ENCODE assay signal across 15 cellular contexts in genomic region chrX:19552793-19553192, GRCh38. TPM values are rescaled to one million over a fixed set of nuclear protein-coding genes. Genes with fewer than 3 reads are reported as not detected.
DNase-seq lines count a peak whose midpoint lies in the region; ATAC-seq and TF ChIP-seq lines count a peak whose summit lies in the region.
"Had no signal": no experiment of that assay in that cellular context is flagged by ENCODE, and none has a peak within 500 bp of the region (broad histone marks: within the 10 kb centered on the region; RNA-seq: fewer than 3 reads in every experiment).

No MANE protein-coding gene starts in this region.

- TF ChIP-seq CTCF in natural killer cell (IDR thresholded peaks at IDR 0.05): no peak

- POLR2A ChIA-PET in activated CD4-positive, alpha-beta memory T cell treated with anti-CD3 and anti-CD28 coated beads for 36 hours (lab: Charles Lee): no interaction called here
- POLR2A ChIA-PET in activated CD4-positive, alpha-beta memory T cell treated with anti-CD3 and anti-CD28 coated beads, Interleukin-2, amount 10 ng/mL, durations not matched to agents 7 days and 5 days (lab: Charles Lee): no interaction called here

- no peak overlapping the region for H3K4me3 Mint-ChIP-seq in activated CD4-positive, alpha-beta memory T cell treated with anti-CD3 and anti-CD28 coated beads for 36 hours
- H3K4me3 Mint-ChIP-seq in activated CD4-positive, alpha-beta memory T cell treated with anti-CD3 and anti-CD28 coated beads, Interleukin-2, amount 10 ng/mL, durations not matched to agents 7 days and 5 days: no peak overlapping the region
- no peak overlapping the region for H3K4me3 Mint-ChIP-seq in natural killer cell treated with Interleukin-12 subunit alpha and Interleukin-12 subunit beta and Interleukin-15 and Interleukin-18, amount 100 ng/mL, for 72 hours
- no peak overlapping the region for H3K4me3 Mint-ChIP-seq in natural killer cell
- H3K4me3 Mint-ChIP-seq in activated naive CD8-positive, alpha-beta T cell treated with anti-CD3 and anti-CD28 coated beads, Interleukin-2, amount 50 U/mL, for 24 hours: no peak overlapping the region
- H3K4me3 Mint-ChIP-seq: CD4-positive, CD25-positive, alpha-beta regulatory T cell; H9; IgD-negative memory B cell had no signal

- H3K4me1 Mint-ChIP-seq in activated CD4-positive, alpha-beta memory T cell treated with anti-CD3 and anti-CD28 coated beads for 36 hours (ENCODE audit: low read depth): peaks cover 76% of the 10 kb centered on the region
- H3K4me1 Mint-ChIP-seq in activated CD4-positive, alpha-beta memory T cell treated with anti-CD3 and anti-CD28 coated beads, Interleukin-2, amount 10 ng/mL, durations not matched to agents 7 days and 5 days: peaks cover 53% of the 10 kb centered on the region
- H3K4me1 Mint-ChIP-seq in natural killer cell treated with Interleukin-12 subunit alpha and Interleukin-12 subunit beta and Interleukin-15 and Interleukin-18, amount 100 ng/mL, for 72 hours (ENCODE audit: low read depth in 2 of 2): peaks cover 29 to 30% of the 10 kb centered on the region in 2 donors
- H3K4me1 Mint-ChIP-seq in natural killer cell: peaks cover 16 to 18% of the 10 kb centered on the region in 2 donors
- peaks cover 68% of the 10 kb centered on the region for H3K4me1 Mint-ChIP-seq in activated naive CD8-positive, alpha-beta T cell treated with anti-CD3 and anti-CD28 coated beads, Interleukin-2, amount 50 U/mL, for 24 hours
- H3K4me1 Mint-ChIP-seq: H9 had no signal

- CTCF ChIA-PET in activated CD4-positive, alpha-beta memory T cell treated with anti-CD3 and anti-CD28 coated beads for 36 hours (lab: Charles Lee): interaction anchor here (1.2 kb wide), 1 partner anchor 13 kb away, joined by 4 read pairs; no protein-coding TSS in a partner anchor
- CTCF ChIA-PET in activated CD4-positive, alpha-beta memory T cell treated with anti-CD3 and anti-CD28 coated beads, Interleukin-2, amount 10 ng/mL, durations not matched to agents 7 days and 5 days (lab: Charles Lee): no interaction called here

- ATAC-seq in natural killer cell treated with Interleukin-12 subunit alpha and Interleukin-12 subunit beta and Interleukin-15 and Interleukin-18, amount 100 ng/mL, for 72 hours: no peak
- ATAC-seq in natural killer cell: no peak
- ATAC-seq in activated naive CD8-positive, alpha-beta T cell treated with anti-CD3 and anti-CD28 coated beads, Interleukin-2, amount 50 U/mL, for 24 hours: no peak
- no peak for ATAC-seq in HG03139 (IDR thresholded peaks at IDR 0.05; ENCODE audit: unreplicated experiment)

- H3K27ac Mint-ChIP-seq in activated CD4-positive, alpha-beta memory T cell treated with anti-CD3 and anti-CD28 coated beads for 36 hours: peak overlapping the region; percentile 45
- no peak overlapping the region for H3K27ac Mint-ChIP-seq in activated CD4-positive, alpha-beta memory T cell treated with anti-CD3 and anti-CD28 coated beads, Interleukin-2, amount 10 ng/mL, durations not matched to agents 7 days and 5 days
- H3K27ac Mint-ChIP-seq in natural killer cell treated with Interleukin-12 subunit alpha and Interleukin-12 subunit beta and Interleukin-15 and Interleukin-18, amount 100 ng/mL, for 72 hours: peak overlapping the region; percentile 53 to 75
- no peak overlapping the region for H3K27ac Mint-ChIP-seq in natural killer cell
- peak overlapping the region; percentile 70 for H3K27ac Mint-ChIP-seq in activated naive CD8-positive, alpha-beta T cell treated with anti-CD3 and anti-CD28 coated beads, Interleukin-2, amount 50 U/mL, for 24 hours
- H3K27ac Mint-ChIP-seq: H9 had no signal

- no peak for DNase-seq in activated CD4-positive, alpha-beta memory T cell treated with anti-CD3 and anti-CD28 coated beads for 36 hours
- no peak for DNase-seq in activated CD4-positive, alpha-beta memory T cell treated with anti-CD3 and anti-CD28 coated beads, Interleukin-2, amount 10 ng/mL, durations not matched to agents 7 days and 5 days
- no peak for DNase-seq in natural killer cell treated with Interleukin-12 subunit alpha and Interleukin-12 subunit beta and Interleukin-15 and Interleukin-18, amount 100 ng/mL, for 72 hours (ENCODE audit: low spot score)
- DNase-seq in natural killer cell (no peak), germinal center (ENCODE audit: low spot score) (no peak)
- DNase-seq in activated naive CD8-positive, alpha-beta T cell treated with anti-CD3 and anti-CD28 coated beads, Interleukin-2, amount 50 U/mL, for 24 hours: no peak
- DNase-seq: ACHN; CD4-positive, CD25-positive, alpha-beta regulatory T cell; COR-L47; DND-41; GDM1; GOT3; H9 had no signal

- intact Hi-C loops in activated CD4-positive, alpha-beta memory T cell treated with anti-CD3 and anti-CD28 coated beads for 36 hours (cut with micrococcal nuclease): loop anchor here (5.0 kb wide), 1 partner anchor 295 kb away; no protein-coding TSS in a partner anchor
- intact Hi-C loops in natural killer cell (cut with micrococcal nuclease): no loop called here

- H3K36me3 Mint-ChIP-seq in activated CD4-positive, alpha-beta memory T cell treated with anti-CD3 and anti-CD28 coated beads for 36 hours: peaks cover 17% of the 10 kb centered on the region
- peaks cover 25% of the 10 kb centered on the region for H3K36me3 Mint-ChIP-seq in activated CD4-positive, alpha-beta memory T cell treated with anti-CD3 and anti-CD28 coated beads, Interleukin-2, amount 10 ng/mL, durations not matched to agents 7 days and 5 days (ENCODE audit: low read depth)
- H3K36me3 Mint-ChIP-seq in natural killer cell treated with Interleukin-12 subunit alpha and Interleukin-12 subunit beta and Interleukin-15 and Interleukin-18, amount 100 ng/mL, for 72 hours: peaks cover 11% of the 10 kb centered on the region
- peaks cover 8% of the 10 kb centered on the region for H3K36me3 Mint-ChIP-seq in natural killer cell
- peaks cover 23% of the 10 kb centered on the region for H3K36me3 Mint-ChIP-seq in activated naive CD8-positive, alpha-beta T cell treated with anti-CD3 and anti-CD28 coated beads, Interleukin-2, amount 50 U/mL, for 24 hours (ENCODE audit: low read depth)

- no peaks in the 10 kb centered on the region for H3K27me3 Mint-ChIP-seq in activated CD4-positive, alpha-beta memory T cell treated with anti-CD3 and anti-CD28 coated beads for 36 hours
- no peaks in the 10 kb centered on the region for H3K27me3 Mint-ChIP-seq in activated CD4-positive, alpha-beta memory T cell treated with anti-CD3 and anti-CD28 coated beads, Interleukin-2, amount 10 ng/mL, durations not matched to agents 7 days and 5 days
- peaks cover 0 to 5% of the 10 kb centered on the region in 2 donors for H3K27me3 Mint-ChIP-seq in natural killer cell treated with Interleukin-12 subunit alpha and Interleukin-12 subunit beta and Interleukin-15 and Interleukin-18, amount 100 ng/mL, for 72 hours
- H3K27me3 Mint-ChIP-seq in natural killer cell (ENCODE audit: low read depth in 2 of 2): peaks cover 0 to 5% of the 10 kb centered on the region in 2 donors
- no peaks in the 10 kb centered on the region for H3K27me3 Mint-ChIP-seq in activated naive CD8-positive, alpha-beta T cell treated with anti-CD3 and anti-CD28 coated beads, Interleukin-2, amount 50 U/mL, for 24 hours
- H3K27me3 Mint-ChIP-seq: CD4-positive, CD25-positive, alpha-beta regulatory T cell; IgD-negative memory B cell had no signal

- no peaks in the 10 kb centered on the region for H3K9me3 Mint-ChIP-seq in activated CD4-positive, alpha-beta memory T cell treated with anti-CD3 and anti-CD28 coated beads for 36 hours
- no peaks in the 10 kb centered on the region for H3K9me3 Mint-ChIP-seq in activated CD4-positive, alpha-beta memory T cell treated with anti-CD3 and anti-CD28 coated beads, Interleukin-2, amount 10 ng/mL, durations not matched to agents 7 days and 5 days
- H3K9me3 Mint-ChIP-seq in natural killer cell treated with Interleukin-12 subunit alpha and Interleukin-12 subunit beta and Interleukin-15 and Interleukin-18, amount 100 ng/mL, for 72 hours: no peaks in the 10 kb centered on the region
- H3K9me3 Mint-ChIP-seq in natural killer cell: no peaks in the 10 kb centered on the region
- H3K9me3 Mint-ChIP-seq in activated naive CD8-positive, alpha-beta T cell treated with anti-CD3 and anti-CD28 coated beads, Interleukin-2, amount 50 U/mL, for 24 hours: no peaks in the 10 kb centered on the region
- H3K9me3 Mint-ChIP-seq: CD4-positive, CD25-positive, alpha-beta regulatory T cell; IgD-negative memory B cell had no signal

RNA-seq across cellular contexts. Expression of gene MAP3K15, which starts 37.5 kb away (rescaled TPM):
- total RNA-seq in activated CD4-positive, alpha-beta memory T cell treated with anti-CD3 and anti-CD28 coated beads for 36 hours: under 1 TPM; 0.31 to 0.69 TPM
- total RNA-seq in activated CD4-positive, alpha-beta memory T cell treated with anti-CD3 and anti-CD28 coated beads, Interleukin-2, amount 10 ng/mL, durations not matched to agents 7 days and 5 days: under 1 TPM; 0.28 to 0.38 TPM
- under 1 TPM in 1 of 2 donors, not detected in 1; 0.17 TPM for total RNA-seq in natural killer cell treated with Interleukin-12 subunit alpha and Interleukin-12 subunit beta and Interleukin-15 and Interleukin-18, amount 100 ng/mL, for 72 hours
- under 1 TPM in 1 of 3 donors, not detected in 2; 0.18 TPM for total RNA-seq in natural killer cell
- total RNA-seq: CD4-positive, CD25-positive, alpha-beta regulatory T cell had no signal

Comparison
In these comparisons a context has a peak if more than half of its experiments do, and no peak if none do; other contexts are left out.
1. H3K27ac Mint-ChIP-seq: peak in activated CD4-positive, alpha-beta memory T cell treated with anti-CD3 and anti-CD28 coated beads for 36 hours (single experiment), natural killer cell treated with Interleukin-12 subunit alpha and Interleukin-12 subunit beta and Interleukin-15 and Interleukin-18, amount 100 ng/mL, for 72 hours (2 of 2) and activated naive CD8-positive, alpha-beta T cell treated with anti-CD3 and anti-CD28 coated beads, Interleukin-2, amount 50 U/mL, for 24 hours (single experiment); none in activated CD4-positive, alpha-beta memory T cell treated with anti-CD3 and anti-CD28 coated beads, Interleukin-2, amount 10 ng/mL, durations not matched to agents 7 days and 5 days (single experiment) and natural killer cell (0 of 2).